20 cellular contexts compared by ENCODE assay signal in genomic region chr12:116043673-116044072, GRCh38.
DNase-seq lines count a peak whose midpoint lies in the region; ATAC-seq, FAIRE-seq and TF ChIP-seq lines count a peak whose summit lies in the region.
"Had no signal": no experiment of that assay in that cellular context is flagged by ENCODE, and none has a peak within 500 bp of the region (broad histone marks: within the 10 kb centered on the region; RNA-seq: fewer than 3 reads in every experiment).

No MANE protein-coding gene starts in this region.

- H2AFZ ChIP-seq in SK-N-SH (ENCODE audit: low read depth) = no peak overlapping the region

- H3K27ac ChIP-seq in SK-N-SH (ENCODE audit: low read depth in 2 of 2, low read length in 1 of 2) (no peak overlapping the region), small intestine (ENCODE audit: low read depth in 1 of 2, low read length in 1 of 2) (no peak overlapping the region)
- H3K27ac ChIP-seq: RWPE1 had no signal

- DNase-seq in SK-N-SH (peak; percentile 14), NCI-H69 (lab: John Stamatoyannopoulos, UW) (peak; percentile 80), chondrocyte (ENCODE audit: low spot score) (no peak), sciatic nerve (ENCODE audit: low spot score) (no peak), small intestine (no peak), HFFc6 (no peak)
- DNase-seq: Calu3; CD4-positive, alpha-beta T cell; DMS79; GOT3; KG1; NCI-H187 treated with DMSO at 0.1 percent for 48 hours; NCI-H2171 treated with DMSO at 0.1 percent for 48 hours; NCI-H510A; SW 1271 had no signal

- no peaks in the 10 kb centered on the region for H3K36me3 ChIP-seq in SK-N-SH (replicated peaks in 1 of 2; ENCODE audit: control insufficient read depth in 1 of 2, insufficient read depth in 2 of 2, low read length in 1 of 2)
- H3K36me3 ChIP-seq in small intestine (ENCODE audit: control insufficient read depth in 2 of 2, insufficient read depth in 2 of 2, low read length in 2 of 2) = no peaks in the 10 kb centered on the region

- 95% methylated on average over 2 of the region's 2 CpGs for WGBS in SK-N-SH (ENCODE audit: low lambda C conversion rate)
- WGBS in small intestine, 3 donors = 81 to 90% (median 89%) methylated on average over 2 of the region's 2 CpGs

- no peak for FAIRE-seq in small intestine (lab: Jason Lieb, UNC)
- FAIRE-seq: GM18507 had no signal

- no peaks in the 10 kb centered on the region for H3K27me3 Mint-ChIP-seq in chondrocyte (ENCODE audit: low read depth)
- H3K27me3 Mint-ChIP-seq in HFFc6 (ENCODE audit: insufficient read depth) = peaks cover 4% of the 10 kb centered on the region; the same call in 1 of the 2 replicates
- H3K27me3 Mint-ChIP-seq: B cell; CD4-positive, alpha-beta T cell had no signal

- no peak for TF ChIP-seq EP300 in SK-N-SH (IDR thresholded peaks at IDR 0.05; ENCODE audit: borderline replicate concordance in 1 of 2, low read depth in 1 of 2, low read length in 1 of 2)

- no peaks in the 10 kb centered on the region for H3K9me2 ChIP-seq in SK-N-SH

- POLR2A ChIA-PET in SK-N-SH (lab: Yijun Ruan, JAX) = no interaction called here

- no peak overlapping the region for H3K4me2 ChIP-seq in SK-N-SH

- TF ChIP-seq RAD21 in SK-N-SH (IDR thresholded peaks at IDR 0.05; ENCODE audit: low read length) = no peak

- ATAC-seq in SK-N-SH treated with all-trans-retinoic acid at 6 μM for 48 hours (no peak), sciatic nerve (no peak)

- no peak overlapping the region for H3K9ac ChIP-seq in SK-N-SH

- H3K9me3 Mint-ChIP-seq in chondrocyte (ENCODE audit: low read depth) (no peaks in the 10 kb centered on the region), HFFc6 (no peaks in the 10 kb centered on the region)
- H3K9me3 Mint-ChIP-seq: CD4-positive, alpha-beta T cell; T-helper 2 cell treated with Interferon-gamma antibody and Interleukin-4, amounts not matched to agents 5 μg/mL and 100 μg/mL, for 36 hours had no signal

- intact Hi-C loops in sciatic nerve (cut with DNase I) = no loop called here

- H3K36me3 Mint-ChIP-seq in chondrocyte (ENCODE audit: low read depth) (peaks cover 3% of the 10 kb centered on the region), HFFc6 (ENCODE audit: low read depth) (peaks cover 5% of the 10 kb centered on the region; the same call in 1 of the 2 replicates)

- TF ChIP-seq CTCF in SK-N-SH (IDR thresholded peaks at IDR 0.05) (no peak), chondrocyte (IDR thresholded peaks at IDR 0.05) (no peak), HFFc6 (IDR thresholded peaks at IDR 0.05) (no peak)

- peaks cover 97% of the 10 kb centered on the region for H3K79me2 ChIP-seq in SK-N-SH (ENCODE audit: insufficient read depth)

- H4K20me1 ChIP-seq in SK-N-SH (ENCODE audit: insufficient read depth) = peaks cover 87% of the 10 kb centered on the region

- H3F3A ChIP-seq in SK-N-SH (replicated peaks; ENCODE audit: insufficient read depth) = peaks cover 6% of the 10 kb centered on the region

- peak overlapping the region; percentile 82 for H3K27ac Mint-ChIP-seq in chondrocyte (ENCODE audit: unreplicated experiment)
- H3K27ac Mint-ChIP-seq in HFFc6 = no peak overlapping the region
- H3K27ac Mint-ChIP-seq: B cell; CD4-positive, alpha-beta T cell; T-helper 2 cell treated with Interferon-gamma antibody and Interleukin-4, amounts not matched to agents 5 μg/mL and 100 μg/mL, for 36 hours had no signal

- CTCF ChIA-PET in SK-N-SH (lab: Yijun Ruan, JAX) = interaction anchor here (1.7 to 1.8 kb wide), 2 partner anchors 46 to 195 kb away, joined by 4 to 8 read pairs; no protein-coding TSS in a partner anchor

- H3K4me3 Mint-ChIP-seq in chondrocyte (ENCODE audit: unreplicated experiment) (no peak overlapping the region), HFFc6 (no peak overlapping the region)
- H3K4me3 Mint-ChIP-seq: B cell; CD4-positive, alpha-beta T cell; T-helper 2 cell treated with Interferon-gamma antibody and Interleukin-4, amounts not matched to agents 5 μg/mL and 100 μg/mL, for 36 hours had no signal

- H3K4me1 ChIP-seq in SK-N-SH (ENCODE audit: control insufficient read depth in 1 of 2, insufficient read depth in 2 of 2, low read depth in 1 of 2, low read length in 1 of 2) = peaks cover 3 to 25% of the 10 kb centered on the region in 2 experiments; a peak in 3 of 4 replicates
- H3K4me1 ChIP-seq in small intestine (ENCODE audit: control insufficient read depth in 2 of 2, insufficient read depth in 1 of 2, low read depth in 1 of 2, low read length in 1 of 2) = no peaks in the 10 kb centered on the region

- no peaks in the 10 kb centered on the region for H3K9me3 ChIP-seq in SK-N-SH
- H3K9me3 ChIP-seq in small intestine (ENCODE audit: control insufficient read depth, low read depth) = no peaks in the 10 kb centered on the region

- H3K4me3 ChIP-seq in SK-N-SH (ENCODE audit: low read depth in 2 of 2, low read length in 1 of 2) (no peak overlapping the region), small intestine (ENCODE audit: low read depth in 1 of 2, low read length in 2 of 2) (no peak overlapping the region)

- no peaks in the 10 kb centered on the region for H3K27me3 ChIP-seq in SK-N-SH (ENCODE audit: insufficient read depth)
- no peaks in the 10 kb centered on the region for H3K27me3 ChIP-seq in small intestine (ENCODE audit: control insufficient read depth in 2 of 2, insufficient read depth in 2 of 2, low read length in 2 of 2)

- H3K4me1 Mint-ChIP-seq in chondrocyte (ENCODE audit: low read depth) = peaks cover 75% of the 10 kb centered on the region
- H3K4me1 Mint-ChIP-seq in HFFc6 (ENCODE audit: low read depth) = peaks cover 83% of the 10 kb centered on the region

TF ChIP-seq in SK-N-SH, 30 proteins besides CTCF, POLR2A, EP300 and RAD21:
- TF ChIP-seq FOXJ3 (CRISPR knock-in tag; IDR thresholded peaks at IDR 0.05) (no peak), NFIC (IDR thresholded peaks at IDR 0.05; ENCODE audit: borderline replicate concordance) (peak; percentile 32; the same call in 1 of the 2 replicates)

TF ChIP-seq in SK-N-SH treated with all-trans-retinoic acid at 6 μM for 48 hours, 23 proteins besides CTCF, POLR2A, EP300 and RAD21:
- no peak for TF ChIP-seq ZNF70 (CRISPR knock-in tag; IDR thresholded peaks at IDR 0.05)
- no peak for TF ChIP-seq ZNF565 (CRISPR knock-in tag; conservative IDR thresholded peaks at IDR 0.05; ENCODE audit: low read depth)
- TF ChIP-seq ZC3H10 (CRISPR knock-in tag; IDR thresholded peaks at IDR 0.05) = no peak
- TF ChIP-seq GLIS3 (CRISPR knock-in tag; IDR thresholded peaks at IDR 0.05) = no peak
- TF ChIP-seq OSR1 (CRISPR knock-in tag; IDR thresholded peaks at IDR 0.05) = no peak
- TF ChIP-seq RARB (CRISPR knock-in tag; IDR thresholded peaks at IDR 0.05) = no peak
- no peak; the same call in 1 of the 2 replicates for TF ChIP-seq ISL1 (CRISPR knock-in tag; IDR thresholded peaks at IDR 0.05)
- no peak for TF ChIP-seq TCF4 (CRISPR knock-in tag; IDR thresholded peaks at IDR 0.05; ENCODE audit: borderline replicate concordance)
- TF ChIP-seq TOX (CRISPR knock-in tag; IDR thresholded peaks at IDR 0.05; ENCODE audit: borderline replicate concordance) = no peak

Comparison
In these comparisons a context has a peak if more than half of its experiments do, and no peak if none do; other contexts are left out.
1. DNase-seq: peak in SK-N-SH (single experiment) and NCI-H69 (single experiment); none in chondrocyte (single experiment), sciatic nerve (single experiment), small intestine (single experiment) and HFFc6 (single experiment).